Comparison of ENCODE assay signal across 19 cellular contexts in genomic region chr17:63956296-63956920, GRCh38. TPM values are rescaled to one million over a fixed set of nuclear protein-coding genes. Genes with fewer than 3 reads are reported as not detected.
DNase-seq lines count a peak whose midpoint lies in the region; ATAC-seq and TF ChIP-seq lines count a peak whose summit lies in the region.
"Had no signal": no experiment of that assay in that cellular context is flagged by ENCODE, and none has a peak within 500 bp of the region (broad histone marks: within the 10 kb centered on the region; RNA-seq: fewer than 3 reads in every experiment).

No MANE protein-coding gene starts in this region.

- peaks cover 27% of the 10 kb centered on the region for H3K4me1 Mint-ChIP-seq in activated CD4-positive, alpha-beta T cell treated with anti-CD3 and anti-CD28 coated beads, Interleukin-2, amount 10 ng/mL, durations not matched to agents 7 days and 5 days
- peaks cover 19% of the 10 kb centered on the region for H3K4me1 Mint-ChIP-seq in activated CD4-positive, alpha-beta T cell treated with anti-CD3 and anti-CD28 coated beads, Interleukin-2, amount 10 ng/mL, durations not matched to agents 24 days and 14 days
- peaks cover 41% of the 10 kb centered on the region for H3K4me1 Mint-ChIP-seq in stimulated activated naive CD8-positive, alpha-beta T cell treated with anti-CD3 and anti-CD28 coated beads, Interleukin-15, amount 100 ng/mL, for 72 hours

- H3K27me3 ChIP-seq in gastrocnemius medialis, result no peaks in the 10 kb centered on the region
- H3K27me3 ChIP-seq: heart right ventricle, ovary had no signal

- no peak overlapping the region for H3K4me3 Mint-ChIP-seq in activated CD4-positive, alpha-beta T cell treated with anti-CD3 and anti-CD28 coated beads, Interleukin-2, amount 10 ng/mL, durations not matched to agents 7 days and 5 days
- no peak overlapping the region for H3K4me3 Mint-ChIP-seq in activated CD4-positive, alpha-beta T cell treated with anti-CD3 and anti-CD28 coated beads, Interleukin-2, amount 10 ng/mL, durations not matched to agents 24 days and 14 days
- no peak overlapping the region for H3K4me3 Mint-ChIP-seq in stimulated activated naive CD8-positive, alpha-beta T cell treated with anti-CD3 and anti-CD28 coated beads, Interleukin-15, amount 100 ng/mL, for 72 hours
- H3K4me3 Mint-ChIP-seq: mesothelial cell of epicardium had no signal

- H3K27me3 Mint-ChIP-seq in activated CD4-positive, alpha-beta T cell treated with anti-CD3 and anti-CD28 coated beads, Interleukin-2, amount 10 ng/mL, durations not matched to agents 7 days and 5 days, result no peaks in the 10 kb centered on the region
- no peaks in the 10 kb centered on the region for H3K27me3 Mint-ChIP-seq in activated CD4-positive, alpha-beta T cell treated with anti-CD3 and anti-CD28 coated beads, Interleukin-2, amount 10 ng/mL, durations not matched to agents 24 days and 14 days
- no peaks in the 10 kb centered on the region for H3K27me3 Mint-ChIP-seq in stimulated activated naive CD8-positive, alpha-beta T cell treated with anti-CD3 and anti-CD28 coated beads, Interleukin-15, amount 100 ng/mL, for 72 hours

- POLR2A ChIA-PET in activated CD4-positive, alpha-beta T cell treated with anti-CD3 and anti-CD28 coated beads, Interleukin-2, amount 10 ng/mL, durations not matched to agents 7 days and 5 days (lab: Charles Lee), result no interaction called here

- peaks cover 0 to 13% of the 10 kb centered on the region in 2 donors for H3K36me3 ChIP-seq in gastrocnemius medialis
- H3K36me3 ChIP-seq: HAP-1, heart right ventricle, ovary had no signal

- peak overlapping the region; percentile 96 to 100 (median 99) for H3K27ac ChIP-seq in gastrocnemius medialis
- H3K27ac ChIP-seq: heart right ventricle had no signal

- CTCF ChIA-PET in activated CD4-positive, alpha-beta T cell treated with anti-CD3 and anti-CD28 coated beads, Interleukin-2, amount 10 ng/mL, durations not matched to agents 7 days and 5 days (lab: Charles Lee), result interaction anchor here (1.0 to 2.9 kb wide), 4 partner anchors 8 to 69 kb away, joined by 3 to 13 read pairs (median 6); no protein-coding TSS in a partner anchor

- no peaks in the 10 kb centered on the region for H3K9me3 Mint-ChIP-seq in activated CD4-positive, alpha-beta T cell treated with anti-CD3 and anti-CD28 coated beads, Interleukin-2, amount 10 ng/mL, durations not matched to agents 7 days and 5 days
- H3K9me3 Mint-ChIP-seq in activated CD4-positive, alpha-beta T cell treated with anti-CD3 and anti-CD28 coated beads, Interleukin-2, amount 10 ng/mL, durations not matched to agents 24 days and 14 days, result no peaks in the 10 kb centered on the region
- no peaks in the 10 kb centered on the region for H3K9me3 Mint-ChIP-seq in stimulated activated naive CD8-positive, alpha-beta T cell treated with anti-CD3 and anti-CD28 coated beads, Interleukin-15, amount 100 ng/mL, for 72 hours
- H3K9me3 Mint-ChIP-seq: mesothelial cell of epicardium had no signal

- no peaks in the 10 kb centered on the region for H3K9me3 ChIP-seq in gastrocnemius medialis
- H3K9me3 ChIP-seq: HAP-1, heart right ventricle, ovary had no signal

- in situ Hi-C loops in gastrocnemius medialis (cut with MboI; ENCODE audit: low sequenced_read_pairs in 4 of 4), result no loop called here

- H3K36me3 Mint-ChIP-seq in activated CD4-positive, alpha-beta T cell treated with anti-CD3 and anti-CD28 coated beads, Interleukin-2, amount 10 ng/mL, durations not matched to agents 7 days and 5 days (ENCODE audit: low read depth), result no peaks in the 10 kb centered on the region
- no peaks in the 10 kb centered on the region for H3K36me3 Mint-ChIP-seq in activated CD4-positive, alpha-beta T cell treated with anti-CD3 and anti-CD28 coated beads, Interleukin-2, amount 10 ng/mL, durations not matched to agents 24 days and 14 days (ENCODE audit: low read depth)
- H3K36me3 Mint-ChIP-seq: mesothelial cell of epicardium had no signal

- peak overlapping the region; percentile 38 for H3K27ac Mint-ChIP-seq in activated CD4-positive, alpha-beta T cell treated with anti-CD3 and anti-CD28 coated beads, Interleukin-2, amount 10 ng/mL, durations not matched to agents 7 days and 5 days
- no peak overlapping the region for H3K27ac Mint-ChIP-seq in activated CD4-positive, alpha-beta T cell treated with anti-CD3 and anti-CD28 coated beads, Interleukin-2, amount 10 ng/mL, durations not matched to agents 24 days and 14 days
- H3K27ac Mint-ChIP-seq in stimulated activated naive CD8-positive, alpha-beta T cell treated with anti-CD3 and anti-CD28 coated beads, Interleukin-15, amount 100 ng/mL, for 72 hours, result no peak overlapping the region
- H3K27ac Mint-ChIP-seq: mesothelial cell of epicardium had no signal

- peaks cover 66 to 78% of the 10 kb centered on the region in 2 donors for H3K4me1 ChIP-seq in gastrocnemius medialis
- H3K4me1 ChIP-seq: HAP-1 had no signal

- intact Hi-C loops in activated CD4-positive, alpha-beta T cell treated with anti-CD3 and anti-CD28 coated beads, Interleukin-2, amount 10 ng/mL, durations not matched to agents 24 days and 14 days (cut with micrococcal nuclease), result no loop called here
- intact Hi-C loops in gastrocnemius medialis (cut with DNase I; ENCODE audit: low total_unique reads), result no loop called here

- no peak for TF ChIP-seq POLR2A in gastrocnemius medialis (IDR thresholded peaks at IDR 0.05)

- TF ChIP-seq CTCF in fibroblast of mammary gland (conservative IDR thresholded peaks at IDR 0.05; ENCODE audit: control insufficient read depth, insufficient read depth, low read depth, low read length), result no peak
- no peak for TF ChIP-seq CTCF in gastrocnemius medialis (IDR thresholded peaks at IDR 0.05 in 4 of 5, conservative IDR thresholded peaks at IDR 0.05 in 1 of 5)

- no peak for DNase-seq in activated CD4-positive, alpha-beta T cell treated with anti-CD3 and anti-CD28 coated beads, Interleukin-2, amount 10 ng/mL, durations not matched to agents 7 days and 5 days
- no peak for DNase-seq in activated CD4-positive, alpha-beta T cell treated with anti-CD3 and anti-CD28 coated beads, Interleukin-2, amount 10 ng/mL, durations not matched to agents 24 days and 14 days
- DNase-seq in RPMI7951 (ENCODE audit: low read depth) (peak; percentile 7), fibroblast of mammary gland (ENCODE audit: low read depth) (peak; percentile 52), gastrocnemius medialis (no peak)
- no peak for DNase-seq in stimulated activated naive CD8-positive, alpha-beta T cell treated with anti-CD3 and anti-CD28 coated beads, Interleukin-15, amount 100 ng/mL, for 72 hours
- DNase-seq: activated CD4-positive, alpha-beta T cell treated with anti-CD3 and anti-CD28 coated beads for 48 hours; activated T-cell treated with anti-CD3 and anti-CD28 coated beads, Interleukin-2, amount 50 U/mL, for 1 hour; heart right ventricle; NCI-H1105 treated with DMSO at 0.1 percent for 48 hours; stimulated activated naive CD8-positive, alpha-beta T cell treated with anti-CD3 and anti-CD28 coated beads, Interleukin-15, Interleukin-2, amounts not matched to agents 100 U/mL and 50 U/mL, for 24 hours had no signal

- no peak overlapping the region for H3K4me3 ChIP-seq in fibroblast of mammary gland (ENCODE audit: control insufficient read depth, low read depth, low read length)
- H3K4me3 ChIP-seq in gastrocnemius medialis, result no peak overlapping the region
- H3K4me3 ChIP-seq: HAP-1, heart right ventricle, ovary had no signal

- no peak for ATAC-seq in gastrocnemius medialis
- no peak for ATAC-seq in HG02981 (IDR thresholded peaks at IDR 0.05; ENCODE audit: unreplicated experiment)
- ATAC-seq in GM21737 (IDR thresholded peaks at IDR 0.05; ENCODE audit: unreplicated experiment), result no peak
- no peak for ATAC-seq in stimulated activated naive CD8-positive, alpha-beta T cell treated with anti-CD3 and anti-CD28 coated beads, Interleukin-15, amount 100 ng/mL, for 72 hours
- ATAC-seq: heart right ventricle; stimulated activated naive CD8-positive, alpha-beta T cell treated with anti-CD3 and anti-CD28 coated beads, Interleukin-15, Interleukin-2, amounts not matched to agents 100 U/mL and 50 U/mL, for 24 hours had no signal

RNA-seq across cellular contexts. Expression of gene SCN4A, which starts 16.3 kb away (rescaled TPM):
- total RNA-seq in activated CD4-positive, alpha-beta T cell treated with anti-CD3 and anti-CD28 coated beads, Interleukin-2, amount 10 ng/mL, durations not matched to agents 7 days and 5 days, result under 1 TPM; 0.04 to 0.17 TPM
- total RNA-seq in activated CD4-positive, alpha-beta T cell treated with anti-CD3 and anti-CD28 coated beads, Interleukin-2, amount 10 ng/mL, durations not matched to agents 24 days and 14 days, result 0.05 and 0.40 TPM in 2 replicates
- total RNA-seq in RPMI7951 (2014; rRNA removed; shearing (Covaris generic)), result not detected in 2 replicates
- total RNA-seq in gastrocnemius medialis, result 100 to 1,000 TPM in 1 of 4 donors, 10 to 100 TPM in 3; 45.3 to 107 (median 69.1) TPM
- total RNA-seq: chondrocyte had no signal

RNA-seq across cellular contexts. Expression of gene CD79B, which starts 24.3 kb away (rescaled TPM):
- 10 to 100 TPM; 34.6 to 39.9 TPM for total RNA-seq in activated CD4-positive, alpha-beta T cell treated with anti-CD3 and anti-CD28 coated beads, Interleukin-2, amount 10 ng/mL, durations not matched to agents 7 days and 5 days
- 24.4 and 29.2 TPM in 2 replicates for total RNA-seq in activated CD4-positive, alpha-beta T cell treated with anti-CD3 and anti-CD28 coated beads, Interleukin-2, amount 10 ng/mL, durations not matched to agents 24 days and 14 days
- 0.20 TPM in 1 of 2 replicates, not detected in the other for total RNA-seq in RPMI7951 (2014; rRNA removed; shearing (Covaris generic))
- 1 to 10 TPM; 2.2 to 5.1 (median 3.3) TPM for total RNA-seq in gastrocnemius medialis
- total RNA-seq: chondrocyte, mesothelial cell of epicardium had no signal

RNA-seq across cellular contexts. Expression of gene GH1, which starts 37.8 kb away (rescaled TPM):
- not detected for total RNA-seq in activated CD4-positive, alpha-beta T cell treated with anti-CD3 and anti-CD28 coated beads, Interleukin-2, amount 10 ng/mL, durations not matched to agents 7 days and 5 days
- total RNA-seq in activated CD4-positive, alpha-beta T cell treated with anti-CD3 and anti-CD28 coated beads, Interleukin-2, amount 10 ng/mL, durations not matched to agents 24 days and 14 days, result not detected in 2 replicates
- not detected in 2 replicates for total RNA-seq in RPMI7951 (2014; rRNA removed; shearing (Covaris generic))
- not detected for total RNA-seq in gastrocnemius medialis
- total RNA-seq: chondrocyte; heart right ventricle; mesothelial cell of epicardium; ovary; T-helper 2 cell treated with Interferon-gamma antibody and Interleukin-4, amounts not matched to agents 100 ng/mL and 5 ng/mL, for 36 hours; ureter had no signal

RNA-seq across cellular contexts. Expression of gene PRR29, which starts 41.7 kb away (rescaled TPM):
- 1 to 10 TPM; 3.8 TPM for total RNA-seq in activated CD4-positive, alpha-beta T cell treated with anti-CD3 and anti-CD28 coated beads, Interleukin-2, amount 10 ng/mL, durations not matched to agents 7 days and 5 days
- total RNA-seq in activated CD4-positive, alpha-beta T cell treated with anti-CD3 and anti-CD28 coated beads, Interleukin-2, amount 10 ng/mL, durations not matched to agents 24 days and 14 days, result 0.12 and 0.47 TPM in 2 replicates
- total RNA-seq in RPMI7951 (2014; rRNA removed; shearing (Covaris generic)), result not detected in 2 replicates
- under 1 TPM in 1 of 4 donors, not detected in 3; 0.13 TPM for total RNA-seq in gastrocnemius medialis

RNA-seq across cellular contexts. Expression of gene CSHL1, which starts 45.4 kb away (rescaled TPM):
- not detected for total RNA-seq in activated CD4-positive, alpha-beta T cell treated with anti-CD3 and anti-CD28 coated beads, Interleukin-2, amount 10 ng/mL, durations not matched to agents 7 days and 5 days
- not detected in 2 replicates for total RNA-seq in activated CD4-positive, alpha-beta T cell treated with anti-CD3 and anti-CD28 coated beads, Interleukin-2, amount 10 ng/mL, durations not matched to agents 24 days and 14 days
- not detected in 2 replicates for total RNA-seq in RPMI7951 (2014; rRNA removed; shearing (Covaris generic))
- not detected for total RNA-seq in gastrocnemius medialis
- total RNA-seq: chondrocyte; heart right ventricle; mesothelial cell of epicardium; ovary; T-helper 2 cell treated with Interferon-gamma antibody and Interleukin-4, amounts not matched to agents 100 ng/mL and 5 ng/mL, for 36 hours; ureter had no signal

Comparison
In these comparisons a context has a peak if more than half of its experiments do, and no peak if none do; other contexts are left out.
1. DNase-seq: peak in RPMI7951 (single experiment) and fibroblast of mammary gland (single experiment); none in activated CD4-positive, alpha-beta T cell treated with anti-CD3 and anti-CD28 coated beads, Interleukin-2, amount 10 ng/mL, durations not matched to agents 7 days and 5 days (single experiment), activated CD4-positive, alpha-beta T cell treated with anti-CD3 and anti-CD28 coated beads, Interleukin-2, amount 10 ng/mL, durations not matched to agents 24 days and 14 days (single experiment), gastrocnemius medialis (0 of 2) and stimulated activated naive CD8-positive, alpha-beta T cell treated with anti-CD3 and anti-CD28 coated beads, Interleukin-15, amount 100 ng/mL, for 72 hours (0 of 2).
2. RNA of gene SCN4A, which starts 16.3 kb away (total RNA-seq): 45.3 to 107 TPM in gastrocnemius medialis; 0.05 to 0.40 TPM in activated CD4-positive, alpha-beta T cell treated with anti-CD3 and anti-CD28 coated beads, Interleukin-2, amount 10 ng/mL, durations not matched to agents 24 days and 14 days, 0.04 to 0.17 TPM in activated CD4-positive, alpha-beta T cell treated with anti-CD3 and anti-CD28 coated beads, Interleukin-2, amount 10 ng/mL, durations not matched to agents 7 days and 5 days and not detected in RPMI7951; every median in the first group is over 10 times any median in the second.